1 cellular context compared by ENCODE assay signal in genomic region chr16:75420987-75421819, GRCh38.
TF ChIP-seq lines count a peak whose summit lies in the region.

No MANE protein-coding gene starts in this region.

TF ChIP-seq in K562, 482 proteins besides CTCF, POLR2A, EP300 and RAD21 (continued from another document):
- TF ChIP-seq ZNF592 (IDR thresholded peaks at IDR 0.05): peak; percentile 32; the same call in 1 of the 2 replicates
- TF ChIP-seq, protein P1, sequence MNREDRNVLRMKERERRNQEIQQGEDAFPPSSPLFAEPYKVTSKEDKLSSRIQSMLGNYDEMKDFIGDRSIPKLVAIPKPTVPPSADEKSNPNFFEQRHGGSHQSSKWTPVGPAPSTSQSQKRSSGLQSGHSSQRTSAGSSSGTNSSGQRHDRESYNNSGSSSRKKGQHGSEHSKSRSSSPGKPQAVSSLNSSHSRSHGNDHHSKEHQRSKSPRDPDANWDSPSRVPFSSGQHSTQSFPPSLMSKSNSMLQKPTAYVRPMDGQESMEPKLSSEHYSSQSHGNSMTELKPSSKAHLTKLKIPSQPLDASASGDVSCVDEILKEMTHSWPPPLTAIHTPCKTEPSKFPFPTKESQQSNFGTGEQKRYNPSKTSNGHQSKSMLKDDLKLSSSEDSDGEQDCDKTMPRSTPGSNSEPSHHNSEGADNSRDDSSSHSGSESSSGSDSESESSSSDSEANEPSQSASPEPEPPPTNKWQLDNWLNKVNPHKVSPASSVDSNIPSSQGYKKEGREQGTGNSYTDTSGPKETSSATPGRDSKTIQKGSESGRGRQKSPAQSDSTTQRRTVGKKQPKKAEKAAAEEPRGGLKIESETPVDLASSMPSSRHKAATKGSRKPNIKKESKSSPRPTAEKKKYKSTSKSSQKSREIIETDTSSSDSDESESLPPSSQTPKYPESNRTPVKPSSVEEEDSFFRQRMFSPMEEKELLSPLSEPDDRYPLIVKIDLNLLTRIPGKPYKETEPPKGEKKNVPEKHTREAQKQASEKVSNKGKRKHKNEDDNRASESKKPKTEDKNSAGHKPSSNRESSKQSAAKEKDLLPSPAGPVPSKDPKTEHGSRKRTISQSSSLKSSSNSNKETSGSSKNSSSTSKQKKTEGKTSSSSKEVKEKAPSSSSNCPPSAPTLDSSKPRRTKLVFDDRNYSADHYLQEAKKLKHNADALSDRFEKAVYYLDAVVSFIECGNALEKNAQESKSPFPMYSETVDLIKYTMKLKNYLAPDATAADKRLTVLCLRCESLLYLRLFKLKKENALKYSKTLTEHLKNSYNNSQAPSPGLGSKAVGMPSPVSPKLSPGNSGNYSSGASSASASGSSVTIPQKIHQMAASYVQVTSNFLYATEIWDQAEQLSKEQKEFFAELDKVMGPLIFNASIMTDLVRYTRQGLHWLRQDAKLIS (CRISPR knock-in tag; IDR thresholded peaks at IDR 0.05): no peak
- TF ChIP-seq PHF8 (IDR thresholded peaks at IDR 0.05; ENCODE audit: borderline replicate concordance, low read length): peak; percentile 48; the same call in 1 of the 2 replicates
- TF ChIP-seq E2F5 (CRISPR knock-in tag; IDR thresholded peaks at IDR 0.05): no peak
- TF ChIP-seq, protein P2, sequence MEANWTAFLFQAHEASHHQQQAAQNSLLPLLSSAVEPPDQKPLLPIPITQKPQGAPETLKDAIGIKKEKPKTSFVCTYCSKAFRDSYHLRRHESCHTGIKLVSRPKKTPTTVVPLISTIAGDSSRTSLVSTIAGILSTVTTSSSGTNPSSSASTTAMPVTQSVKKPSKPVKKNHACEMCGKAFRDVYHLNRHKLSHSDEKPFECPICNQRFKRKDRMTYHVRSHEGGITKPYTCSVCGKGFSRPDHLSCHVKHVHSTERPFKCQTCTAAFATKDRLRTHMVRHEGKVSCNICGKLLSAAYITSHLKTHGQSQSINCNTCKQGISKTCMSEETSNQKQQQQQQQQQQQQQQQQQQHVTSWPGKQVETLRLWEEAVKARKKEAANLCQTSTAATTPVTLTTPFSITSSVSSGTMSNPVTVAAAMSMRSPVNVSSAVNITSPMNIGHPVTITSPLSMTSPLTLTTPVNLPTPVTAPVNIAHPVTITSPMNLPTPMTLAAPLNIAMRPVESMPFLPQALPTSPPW (CRISPR knock-in tag; IDR thresholded peaks at IDR 0.05): peak; percentile 18; the same call in 1 of the 2 replicates
- no peak for TF ChIP-seq ZNF551 (CRISPR knock-in tag; IDR thresholded peaks at IDR 0.05)
- no peak for TF ChIP-seq CBX1 (IDR thresholded peaks at IDR 0.05; ENCODE audit: low read depth)
- no peak for TF ChIP-seq ZNF12 (CRISPR knock-in tag; IDR thresholded peaks at IDR 0.05)
- TF ChIP-seq ZBTB11 (CRISPR knock-in tag; IDR thresholded peaks at IDR 0.05): peak in 1 of 3 experiments; percentile 89; a peak in 2 of 6 replicates
- TF ChIP-seq, protein P3, sequence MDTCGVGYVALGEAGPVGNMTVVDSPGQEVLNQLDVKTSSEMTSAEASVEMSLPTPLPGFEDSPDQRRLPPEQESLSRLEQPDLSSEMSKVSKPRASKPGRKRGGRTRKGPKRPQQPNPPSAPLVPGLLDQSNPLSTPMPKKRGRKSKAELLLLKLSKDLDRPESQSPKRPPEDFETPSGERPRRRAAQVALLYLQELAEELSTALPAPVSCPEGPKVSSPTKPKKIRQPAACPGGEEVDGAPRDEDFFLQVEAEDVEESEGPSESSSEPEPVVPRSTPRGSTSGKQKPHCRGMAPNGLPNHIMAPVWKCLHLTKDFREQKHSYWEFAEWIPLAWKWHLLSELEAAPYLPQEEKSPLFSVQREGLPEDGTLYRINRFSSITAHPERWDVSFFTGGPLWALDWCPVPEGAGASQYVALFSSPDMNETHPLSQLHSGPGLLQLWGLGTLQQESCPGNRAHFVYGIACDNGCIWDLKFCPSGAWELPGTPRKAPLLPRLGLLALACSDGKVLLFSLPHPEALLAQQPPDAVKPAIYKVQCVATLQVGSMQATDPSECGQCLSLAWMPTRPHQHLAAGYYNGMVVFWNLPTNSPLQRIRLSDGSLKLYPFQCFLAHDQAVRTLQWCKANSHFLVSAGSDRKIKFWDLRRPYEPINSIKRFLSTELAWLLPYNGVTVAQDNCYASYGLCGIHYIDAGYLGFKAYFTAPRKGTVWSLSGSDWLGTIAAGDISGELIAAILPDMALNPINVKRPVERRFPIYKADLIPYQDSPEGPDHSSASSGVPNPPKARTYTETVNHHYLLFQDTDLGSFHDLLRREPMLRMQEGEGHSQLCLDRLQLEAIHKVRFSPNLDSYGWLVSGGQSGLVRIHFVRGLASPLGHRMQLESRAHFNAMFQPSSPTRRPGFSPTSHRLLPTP (IDR thresholded peaks at IDR 0.05; ENCODE audit: borderline replicate concordance, extremely low read depth, insufficient read length): no peak
